1 cellular context compared by ENCODE assay signal in the genomic region with DNA sequence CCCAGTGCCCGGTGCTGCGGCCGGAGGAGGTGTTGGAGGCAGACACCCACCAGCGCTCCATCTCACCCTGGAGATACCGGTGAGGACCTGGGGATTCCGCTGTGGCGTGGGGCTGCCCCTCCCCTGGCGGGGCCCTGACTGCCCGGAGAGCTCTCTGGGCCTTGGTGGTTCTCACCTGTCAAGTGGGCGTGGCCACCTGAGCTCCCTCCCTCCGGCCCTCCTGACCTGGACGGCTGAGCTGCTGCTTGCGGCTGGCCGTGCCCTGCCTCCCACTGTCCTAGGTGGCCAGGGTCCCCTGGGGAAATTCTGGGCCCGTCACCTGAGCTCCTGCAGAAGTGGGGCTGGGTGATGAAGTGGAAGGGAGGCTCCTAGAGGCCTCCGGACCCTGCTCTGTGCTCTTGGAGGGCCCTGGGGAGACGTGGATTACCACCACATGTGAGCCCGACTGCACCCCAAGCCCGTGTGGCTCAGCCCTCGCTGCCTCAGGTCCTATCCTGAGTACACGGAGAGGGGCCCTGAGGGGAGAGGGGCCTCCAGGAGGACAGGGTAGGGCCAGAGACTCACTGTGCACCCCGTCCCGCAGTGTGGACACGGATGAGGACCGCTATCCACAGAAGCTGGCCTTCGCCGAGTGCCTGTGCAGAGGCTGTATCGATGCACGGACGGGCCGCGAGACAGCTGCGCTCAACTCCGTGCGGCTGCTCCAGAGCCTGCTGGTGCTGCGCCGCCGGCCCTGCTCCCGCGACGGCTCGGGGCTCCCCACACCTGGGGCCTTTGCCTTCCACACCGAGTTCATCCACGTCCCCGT.
TF ChIP-seq lines count a peak whose summit lies in the region.

No MANE protein-coding gene starts in this region.

TF ChIP-seq in K562, 482 proteins besides CTCF, POLR2A, EP300 and RAD21:
- no peak for TF ChIP-seq EP400 (IDR thresholded peaks at IDR 0.05)
- TF ChIP-seq ZKSCAN3 (CRISPR knock-in tag; IDR thresholded peaks at IDR 0.05), result no peak
- TF ChIP-seq POLR2G (IDR thresholded peaks at IDR 0.05; ENCODE audit: low read depth, low read length), result peak; percentile 63
- 0 out of 4 replicates have a peak, but pooled peaks of 1 of the 2 experiments have one; percentile 48 for TF ChIP-seq MLLT1 (IDR thresholded peaks at IDR 0.05)
- TF ChIP-seq, protein P1, sequence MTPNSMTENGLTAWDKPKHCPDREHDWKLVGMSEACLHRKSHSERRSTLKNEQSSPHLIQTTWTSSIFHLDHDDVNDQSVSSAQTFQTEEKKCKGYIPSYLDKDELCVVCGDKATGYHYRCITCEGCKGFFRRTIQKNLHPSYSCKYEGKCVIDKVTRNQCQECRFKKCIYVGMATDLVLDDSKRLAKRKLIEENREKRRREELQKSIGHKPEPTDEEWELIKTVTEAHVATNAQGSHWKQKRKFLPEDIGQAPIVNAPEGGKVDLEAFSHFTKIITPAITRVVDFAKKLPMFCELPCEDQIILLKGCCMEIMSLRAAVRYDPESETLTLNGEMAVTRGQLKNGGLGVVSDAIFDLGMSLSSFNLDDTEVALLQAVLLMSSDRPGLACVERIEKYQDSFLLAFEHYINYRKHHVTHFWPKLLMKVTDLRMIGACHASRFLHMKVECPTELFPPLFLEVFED (CRISPR knock-in tag; conservative IDR thresholded peaks at IDR 0.05), result no peak
- TF ChIP-seq, protein P2, sequence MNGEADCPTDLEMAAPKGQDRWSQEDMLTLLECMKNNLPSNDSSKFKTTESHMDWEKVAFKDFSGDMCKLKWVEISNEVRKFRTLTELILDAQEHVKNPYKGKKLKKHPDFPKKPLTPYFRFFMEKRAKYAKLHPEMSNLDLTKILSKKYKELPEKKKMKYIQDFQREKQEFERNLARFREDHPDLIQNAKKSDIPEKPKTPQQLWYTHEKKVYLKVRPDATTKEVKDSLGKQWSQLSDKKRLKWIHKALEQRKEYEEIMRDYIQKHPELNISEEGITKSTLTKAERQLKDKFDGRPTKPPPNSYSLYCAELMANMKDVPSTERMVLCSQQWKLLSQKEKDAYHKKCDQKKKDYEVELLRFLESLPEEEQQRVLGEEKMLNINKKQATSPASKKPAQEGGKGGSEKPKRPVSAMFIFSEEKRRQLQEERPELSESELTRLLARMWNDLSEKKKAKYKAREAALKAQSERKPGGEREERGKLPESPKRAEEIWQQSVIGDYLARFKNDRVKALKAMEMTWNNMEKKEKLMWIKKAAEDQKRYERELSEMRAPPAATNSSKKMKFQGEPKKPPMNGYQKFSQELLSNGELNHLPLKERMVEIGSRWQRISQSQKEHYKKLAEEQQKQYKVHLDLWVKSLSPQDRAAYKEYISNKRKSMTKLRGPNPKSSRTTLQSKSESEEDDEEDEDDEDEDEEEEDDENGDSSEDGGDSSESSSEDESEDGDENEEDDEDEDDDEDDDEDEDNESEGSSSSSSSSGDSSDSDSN (IDR thresholded peaks at IDR 0.05; ENCODE audit: borderline replicate concordance in 1 of 2, low read depth in 2 of 2, low read length in 2 of 2), result no peak
- TF ChIP-seq, protein P3, sequence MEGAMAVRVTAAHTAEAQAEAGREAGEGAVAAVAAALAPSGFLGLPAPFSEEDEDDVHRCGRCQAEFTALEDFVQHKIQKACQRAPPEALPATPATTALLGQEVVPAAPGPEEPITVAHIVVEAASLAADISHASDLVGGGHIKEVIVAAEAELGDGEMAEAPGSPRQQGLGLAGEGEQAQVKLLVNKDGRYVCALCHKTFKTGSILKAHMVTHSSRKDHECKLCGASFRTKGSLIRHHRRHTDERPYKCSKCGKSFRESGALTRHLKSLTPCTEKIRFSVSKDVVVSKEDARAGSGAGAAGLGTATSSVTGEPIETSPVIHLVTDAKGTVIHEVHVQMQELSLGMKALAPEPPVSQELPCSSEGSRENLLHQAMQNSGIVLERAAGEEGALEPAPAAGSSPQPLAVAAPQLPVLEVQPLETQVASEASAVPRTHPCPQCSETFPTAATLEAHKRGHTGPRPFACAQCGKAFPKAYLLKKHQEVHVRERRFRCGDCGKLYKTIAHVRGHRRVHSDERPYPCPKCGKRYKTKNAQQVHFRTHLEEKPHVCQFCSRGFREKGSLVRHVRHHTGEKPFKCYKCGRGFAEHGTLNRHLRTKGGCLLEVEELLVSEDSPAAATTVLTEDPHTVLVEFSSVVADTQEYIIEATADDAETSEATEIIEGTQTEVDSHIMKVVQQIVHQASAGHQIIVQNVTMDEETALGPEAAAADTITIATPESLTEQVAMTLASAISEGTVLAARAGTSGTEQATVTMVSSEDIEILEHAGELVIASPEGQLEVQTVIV (CRISPR knock-in tag; IDR thresholded peaks at IDR 0.05; ENCODE audit: borderline replicate concordance), result no peak
- peak; percentile 32 for TF ChIP-seq FIP1L1 (IDR thresholded peaks at IDR 0.05; ENCODE audit: low read depth, low read length, poor library complexity, severe bottlenecking)
- TF ChIP-seq, protein P4, sequence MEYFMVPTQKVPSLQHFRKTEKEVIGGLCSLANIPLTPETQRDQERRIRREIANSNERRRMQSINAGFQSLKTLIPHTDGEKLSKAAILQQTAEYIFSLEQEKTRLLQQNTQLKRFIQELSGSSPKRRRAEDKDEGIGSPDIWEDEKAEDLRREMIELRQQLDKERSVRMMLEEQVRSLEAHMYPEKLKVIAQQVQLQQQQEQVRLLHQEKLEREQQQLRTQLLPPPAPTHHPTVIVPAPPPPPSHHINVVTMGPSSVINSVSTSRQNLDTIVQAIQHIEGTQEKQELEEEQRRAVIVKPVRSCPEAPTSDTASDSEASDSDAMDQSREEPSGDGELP (CRISPR knock-in tag; IDR thresholded peaks at IDR 0.05; ENCODE audit: borderline replicate concordance), result 0 out of 2 replicates have a peak, but pooled peaks have one; percentile 32
- TF ChIP-seq SIN3A (IDR thresholded peaks at IDR 0.05; ENCODE audit: borderline replicate concordance in 2 of 2, control insufficient read depth in 1 of 2, low read depth in 2 of 2, low read length in 2 of 2), result no peak
- TF ChIP-seq NRF1 (conservative IDR thresholded peaks at IDR 0.05 in 1 of 2, IDR thresholded peaks at IDR 0.05 in 1 of 2), result peak; percentile 29 to 33; a peak in 1 of 4 replicates
- no peak for TF ChIP-seq ZNF124 (CRISPR knock-in tag; IDR thresholded peaks at IDR 0.05)
- TF ChIP-seq IRF2 (CRISPR knock-in tag; IDR thresholded peaks at IDR 0.05), result 0 out of 2 replicates have a peak, but pooled peaks have one; percentile 27
- peak; percentile 2; the same call in 1 of the 2 replicates for TF ChIP-seq SP1 (CRISPR knock-in tag; IDR thresholded peaks at IDR 0.05)
- 0 out of 2 replicates have a peak, but pooled peaks have one; percentile 26 for TF ChIP-seq MCM3 (IDR thresholded peaks at IDR 0.05)
- TF ChIP-seq ZBTB33 (CRISPR knock-in tag; IDR thresholded peaks at IDR 0.05), result peak; percentile 22; the same call in 1 of the 2 replicates
- no peak for TF ChIP-seq ZKSCAN8 (CRISPR knock-in tag; IDR thresholded peaks at IDR 0.05)
- no peak for TF ChIP-seq HNRNPUL1 (IDR thresholded peaks at IDR 0.05; ENCODE audit: low read length)
TF ChIP-seq in K562: peak in this region for 9.
